In genomic region chr1:185338719-185339622, GRCh38 we compare ENCODE assay signal across 9 cellular contexts. TPM values are rescaled to one million over a fixed set of nuclear protein-coding genes. Genes with fewer than 3 reads are reported as not detected.
DNase-seq lines count a peak whose midpoint lies in the region; ATAC-seq, FAIRE-seq and TF ChIP-seq lines count a peak whose summit lies in the region.
"Had no signal": no experiment of that assay in that cellular context is flagged by ENCODE, and none has a peak within 500 bp of the region (broad histone marks: within the 10 kb centered on the region; RNA-seq: fewer than 3 reads in every experiment).

No MANE protein-coding gene starts in this region.

- intact Hi-C loops in activated T-helper 1 cell treated with anti-CD3 and anti-CD28 coated beads, Interleukin-12 subunit alpha, Interleukin-12 subunit beta, Interleukin-2, Interleukin-4 antibody, amounts not matched to agents 30 ng/mL and 10 ng/mL and 1 ng/mL, durations not matched to agents 14 hours and 24 hours and 36 hours (cut with micrococcal nuclease): loop anchor here (1.0 to 5.0 kb wide), 5 partner anchors 22 to 298 kb away; partner anchors contain the start of gene IVNS1ABP

- H3K27me3 Mint-ChIP-seq in activated T-helper 1 cell treated with anti-CD3 and anti-CD28 coated beads, Interleukin-12 subunit alpha, Interleukin-12 subunit beta, Interleukin-2, Interleukin-4 antibody, amounts not matched to agents 30 ng/mL and 10 ng/mL and 1 ng/mL, durations not matched to agents 14 hours and 24 hours and 36 hours (ENCODE audit: insufficient read depth): no peaks in the 10 kb centered on the region
- no peaks in the 10 kb centered on the region for H3K27me3 Mint-ChIP-seq in naive B cell

- ATAC-seq in GM21390 (IDR thresholded peaks at IDR 0.05; ENCODE audit: unreplicated experiment): peak; percentile 97
- peak; percentile 98 for ATAC-seq in HG03565 (IDR thresholded peaks at IDR 0.05; ENCODE audit: unreplicated experiment)
- peak; percentile 92 to 94 for ATAC-seq in naive B cell (ENCODE audit: low read depth in 2 of 2)
- ATAC-seq: Panc1 had no signal

- peak; percentile 84 for FAIRE-seq in GM12891 (lab: Jason Lieb, UNC)
- FAIRE-seq in RCC 7860 (lab: Jason Lieb, UNC): no peak

- H3K27ac Mint-ChIP-seq in activated T-helper 1 cell treated with anti-CD3 and anti-CD28 coated beads, Interleukin-12 subunit alpha, Interleukin-12 subunit beta, Interleukin-2, Interleukin-4 antibody, amounts not matched to agents 30 ng/mL and 10 ng/mL and 1 ng/mL, durations not matched to agents 14 hours and 24 hours and 36 hours: peak overlapping the region; percentile 78
- H3K27ac Mint-ChIP-seq in naive B cell: peak overlapping the region; percentile 48 to 86 (median 66)

- peak overlapping the region; percentile 13 for H3K4me3 Mint-ChIP-seq in activated T-helper 1 cell treated with anti-CD3 and anti-CD28 coated beads, Interleukin-12 subunit alpha, Interleukin-12 subunit beta, Interleukin-2, Interleukin-4 antibody, amounts not matched to agents 30 ng/mL and 10 ng/mL and 1 ng/mL, durations not matched to agents 14 hours and 24 hours and 36 hours
- peak overlapping the region; percentile 6 to 86 (median 59) for H3K4me3 Mint-ChIP-seq in naive B cell

- H3K36me3 Mint-ChIP-seq in activated T-helper 1 cell treated with anti-CD3 and anti-CD28 coated beads, Interleukin-12 subunit alpha, Interleukin-12 subunit beta, Interleukin-2, Interleukin-4 antibody, amounts not matched to agents 30 ng/mL and 10 ng/mL and 1 ng/mL, durations not matched to agents 14 hours and 24 hours and 36 hours (ENCODE audit: low read depth): peaks cover 12% of the 10 kb centered on the region
- no peaks in the 10 kb centered on the region for H3K36me3 Mint-ChIP-seq in naive B cell

- H3K4me1 Mint-ChIP-seq in activated T-helper 1 cell treated with anti-CD3 and anti-CD28 coated beads, Interleukin-12 subunit alpha, Interleukin-12 subunit beta, Interleukin-2, Interleukin-4 antibody, amounts not matched to agents 30 ng/mL and 10 ng/mL and 1 ng/mL, durations not matched to agents 14 hours and 24 hours and 36 hours (ENCODE audit: low read depth): peaks cover 43% of the 10 kb centered on the region
- peaks cover 23 to 31% (median 28%) of the 10 kb centered on the region in 3 donors for H3K4me1 Mint-ChIP-seq in naive B cell

- DNase-seq in GM12891 (ENCODE audit: insufficient read length, low spot score) (no peak), naive B cell (peak; percentile 57), NCI-H2227 (lab: John Stamatoyannopoulos, UW; ENCODE audit: unreplicated experiment) (no peak), RCC 7860 (ENCODE audit: low spot score) (no peak), NCI-H1105 treated with DMSO at 0.1 percent for 48 hours (lab: John Stamatoyannopoulos, UW) (no peak)
- DNase-seq in activated T-helper 1 cell treated with anti-CD3 and anti-CD28 coated beads, Interleukin-12 subunit alpha, Interleukin-12 subunit beta, Interleukin-2, Interleukin-4 antibody, amounts not matched to agents 30 ng/mL and 10 ng/mL and 1 ng/mL, durations not matched to agents 14 hours and 24 hours and 36 hours (ENCODE audit: low spot score): peak; percentile 63

- peaks cover 5% of the 10 kb centered on the region for H3K9me3 Mint-ChIP-seq in activated T-helper 1 cell treated with anti-CD3 and anti-CD28 coated beads, Interleukin-12 subunit alpha, Interleukin-12 subunit beta, Interleukin-2, Interleukin-4 antibody, amounts not matched to agents 30 ng/mL and 10 ng/mL and 1 ng/mL, durations not matched to agents 14 hours and 24 hours and 36 hours
- no peaks in the 10 kb centered on the region for H3K9me3 Mint-ChIP-seq in naive B cell

- 0 out of 2 replicates have a peak, but pooled peaks have one; percentile 17 for TF ChIP-seq POLR2A in GM12891 (IDR thresholded peaks at IDR 0.05; ENCODE audit: low read depth, low read length)

TF ChIP-seq in GM12891, 5 proteins besides CTCF, POLR2A, EP300 and RAD21:
- TF ChIP-seq POLR2AphosphoS5 (IDR thresholded peaks at IDR 0.05; ENCODE audit: low read depth, low read length) (no peak), TAF1 (IDR thresholded peaks at IDR 0.05; ENCODE audit: low read depth, low read length) (no peak), PAX5 (IDR thresholded peaks at IDR 0.05; ENCODE audit: insufficient read depth, low read length, severe bottlenecking) (peak; percentile 14), SPI1 (IDR thresholded peaks at IDR 0.05; ENCODE audit: low read depth, low read length) (peak; percentile 90), POU2F2 (IDR thresholded peaks at IDR 0.05; ENCODE audit: low read depth, low read length) (0 out of 2 replicates have a peak, but pooled peaks have one; percentile 31)

RNA-seq across cellular contexts. Expression of gene IVNS1ABP, which starts 21.9 kb away (rescaled TPM):
- 52.5 TPM for polyA plus RNA-seq in GM12891 (2012; ENCODE audit: low read depth, missing spikeins)
- total RNA-seq in activated T-helper 1 cell treated with anti-CD3 and anti-CD28 coated beads, Interleukin-12 subunit alpha, Interleukin-12 subunit beta, Interleukin-2, Interleukin-4 antibody, amounts not matched to agents 30 ng/mL and 10 ng/mL and 1 ng/mL, durations not matched to agents 14 hours and 24 hours and 36 hours: 207 and 225 TPM in 2 replicates
- 10 to 100 TPM; 20.3 to 40.9 (median 31.0) TPM for polyA plus RNA-seq in naive B cell (ENCODE audit: low read depth in 6 of 6)

Comparison
In these comparisons a context has a peak if more than half of its experiments do, and no peak if none do; other contexts are left out.
1. DNase-seq: peak in activated T-helper 1 cell treated with anti-CD3 and anti-CD28 coated beads, Interleukin-12 subunit alpha, Interleukin-12 subunit beta, Interleukin-2, Interleukin-4 antibody, amounts not matched to agents 30 ng/mL and 10 ng/mL and 1 ng/mL, durations not matched to agents 14 hours and 24 hours and 36 hours (single experiment) and naive B cell (single experiment); none in GM12891 (single experiment), NCI-H2227 (single experiment), RCC 7860 (single experiment) and NCI-H1105 treated with DMSO at 0.1 percent for 48 hours (single experiment).
2. Peak in every context shown above with its lines, with median percentiles within 50 percentile points of each other: ATAC-seq.